ENCODE assay signal across 13 cellular contexts in genomic region chr4:172546782-172547181, GRCh38.
DNase-seq lines count a peak whose midpoint lies in the region; ATAC-seq lines count a peak whose summit lies in the region.
"Had no signal": no experiment of that assay in that cellular context is flagged by ENCODE, and none has a peak within 500 bp of the region (broad histone marks: within the 10 kb centered on the region; RNA-seq: fewer than 3 reads in every experiment).

No MANE protein-coding gene starts in this region.

- H3K27ac Mint-ChIP-seq in activated T-cell treated with anti-CD3 and anti-CD28 coated beads, Interleukin-2, amount 50 U/mL, for 72 hours: no peak overlapping the region
- no peak overlapping the region for H3K27ac Mint-ChIP-seq in activated CD4-positive, alpha-beta T cell treated with anti-CD3 and anti-CD28 coated beads, Interleukin-2, amount 10 ng/mL, durations not matched to agents 7 days and 5 days
- H3K27ac Mint-ChIP-seq: B cell had no signal

- ATAC-seq in GM18508 (IDR thresholded peaks at IDR 0.05; ENCODE audit: insufficient read depth, unreplicated experiment): peak; percentile 73
- peak; percentile 72 for ATAC-seq in GM19452 (IDR thresholded peaks at IDR 0.05; ENCODE audit: unreplicated experiment)
- peak; percentile 84 for ATAC-seq in HG02938 (IDR thresholded peaks at IDR 0.05; ENCODE audit: unreplicated experiment)
- ATAC-seq in activated T-cell treated with anti-CD3 and anti-CD28 coated beads, Interleukin-2, amount 50 U/mL, for 72 hours (replicated peaks in 1 of 2): no peak
- ATAC-seq in HG02973 (IDR thresholded peaks at IDR 0.05; ENCODE audit: unreplicated experiment): no peak

- peak; percentile 7 for DNase-seq in NCI-H128 (lab: John Stamatoyannopoulos, UW; ENCODE audit: unreplicated experiment)
- DNase-seq in activated T-cell treated with anti-CD3 and anti-CD28 coated beads, Interleukin-2, amount 50 U/mL, for 72 hours: no peak
- DNase-seq in activated CD4-positive, alpha-beta T cell treated with anti-CD3 and anti-CD28 coated beads, Interleukin-2, amount 10 ng/mL, durations not matched to agents 7 days and 5 days: no peak
- DNase-seq in activated effector memory CD4-positive, alpha-beta T cell treated with anti-CD3 and anti-CD28 coated beads, Interleukin-2, amount 50 U/mL, for 16 hours: no peak
- DNase-seq: mesendoderm, NCI-H774, ovary, SIG-M5 had no signal

- no peaks in the 10 kb centered on the region for H3K27me3 Mint-ChIP-seq in activated T-cell treated with anti-CD3 and anti-CD28 coated beads, Interleukin-2, amount 50 U/mL, for 72 hours (ENCODE audit: low read depth)
- no peaks in the 10 kb centered on the region for H3K27me3 Mint-ChIP-seq in activated CD4-positive, alpha-beta T cell treated with anti-CD3 and anti-CD28 coated beads, Interleukin-2, amount 10 ng/mL, durations not matched to agents 7 days and 5 days
- H3K27me3 Mint-ChIP-seq: B cell had no signal

- no peaks in the 10 kb centered on the region for H3K36me3 Mint-ChIP-seq in activated T-cell treated with anti-CD3 and anti-CD28 coated beads, Interleukin-2, amount 50 U/mL, for 72 hours (ENCODE audit: insufficient read depth in 2 of 2)
- no peaks in the 10 kb centered on the region for H3K36me3 Mint-ChIP-seq in activated CD4-positive, alpha-beta T cell treated with anti-CD3 and anti-CD28 coated beads, Interleukin-2, amount 10 ng/mL, durations not matched to agents 7 days and 5 days (ENCODE audit: low read depth)

- no peaks in the 10 kb centered on the region for H3K4me1 Mint-ChIP-seq in activated T-cell treated with anti-CD3 and anti-CD28 coated beads, Interleukin-2, amount 50 U/mL, for 72 hours (ENCODE audit: low read depth)
- no peaks in the 10 kb centered on the region for H3K4me1 Mint-ChIP-seq in activated CD4-positive, alpha-beta T cell treated with anti-CD3 and anti-CD28 coated beads, Interleukin-2, amount 10 ng/mL, durations not matched to agents 7 days and 5 days
- H3K4me1 Mint-ChIP-seq: B cell had no signal

- no peak overlapping the region for H3K4me3 Mint-ChIP-seq in activated T-cell treated with anti-CD3 and anti-CD28 coated beads, Interleukin-2, amount 50 U/mL, for 72 hours
- no peak overlapping the region for H3K4me3 Mint-ChIP-seq in activated CD4-positive, alpha-beta T cell treated with anti-CD3 and anti-CD28 coated beads, Interleukin-2, amount 10 ng/mL, durations not matched to agents 7 days and 5 days
- H3K4me3 Mint-ChIP-seq: B cell had no signal

- POLR2A ChIA-PET in activated CD4-positive, alpha-beta T cell treated with anti-CD3 and anti-CD28 coated beads, Interleukin-2, amount 10 ng/mL, durations not matched to agents 7 days and 5 days (lab: Charles Lee): no interaction called here

- H3K9me3 Mint-ChIP-seq in activated T-cell treated with anti-CD3 and anti-CD28 coated beads, Interleukin-2, amount 50 U/mL, for 72 hours: peaks cover 0 to 2% of the 10 kb centered on the region in 2 donors
- H3K9me3 Mint-ChIP-seq in activated CD4-positive, alpha-beta T cell treated with anti-CD3 and anti-CD28 coated beads, Interleukin-2, amount 10 ng/mL, durations not matched to agents 7 days and 5 days: peaks cover 4% of the 10 kb centered on the region

- CTCF ChIA-PET in activated CD4-positive, alpha-beta T cell treated with anti-CD3 and anti-CD28 coated beads, Interleukin-2, amount 10 ng/mL, durations not matched to agents 7 days and 5 days (lab: Charles Lee): no interaction called here

Comparison
In these comparisons a context has a peak if more than half of its experiments do, and no peak if none do; other contexts are left out.
1. ATAC-seq: peak in GM18508 (single experiment), GM19452 (single experiment) and HG02938 (single experiment); none in activated T-cell treated with anti-CD3 and anti-CD28 coated beads, Interleukin-2, amount 50 U/mL, for 72 hours (0 of 2) and HG02973 (single experiment).